ENCODE assay signal across 24 cellular contexts in genomic region chr16:82954224-82954929, GRCh38.
DNase-seq lines count a peak whose midpoint lies in the region; ATAC-seq, FAIRE-seq and TF ChIP-seq lines count a peak whose summit lies in the region.
"Had no signal": no experiment of that assay in that cellular context is flagged by ENCODE, and none has a peak within 500 bp of the region (broad histone marks: within the 10 kb centered on the region; RNA-seq: fewer than 3 reads in every experiment).

No MANE protein-coding gene starts in this region.

- H2AK9ac ChIP-seq in IMR-90 (replicated peaks; ENCODE audit: low read depth, low read length, poor library complexity), result no peak overlapping the region

- H3K18ac ChIP-seq in IMR-90 (ENCODE audit: low read depth, low read length), result no peak overlapping the region

- H3K27me3 ChIP-seq in IMR-90 (ENCODE audit: control insufficient read depth, insufficient read depth, low read length), result no peaks in the 10 kb centered on the region
- no peaks in the 10 kb centered on the region for H3K27me3 ChIP-seq in bronchial epithelial cell (ENCODE audit: control insufficient read depth, insufficient read depth, low read length)
- H3K27me3 ChIP-seq in right atrium auricular region, result no peaks in the 10 kb centered on the region
- H3K27me3 ChIP-seq: BE2C, dorsolateral prefrontal cortex, gastroesophageal sphincter had no signal

- H4K8ac ChIP-seq in IMR-90 (ENCODE audit: low read depth in 2 of 2, low read length in 2 of 2), result no peak overlapping the region; a peak in 2 of 4 replicates

- H3K4me1 ChIP-seq in IMR-90 (ENCODE audit: control insufficient read depth, insufficient read depth, low read length) (peaks cover 2% of the 10 kb centered on the region; the same call in 1 of the 2 replicates), right atrium auricular region (no peaks in the 10 kb centered on the region)
- H3K4me1 ChIP-seq: BE2C, gastroesophageal sphincter had no signal

- FAIRE-seq in bronchial epithelial cell (lab: Jason Lieb, UNC) (peak; percentile 36), GM19239 (lab: Jason Lieb, UNC) (no peak)
- FAIRE-seq: kidney, RCC 7860 had no signal

- POLR2A ChIA-PET in IMR-90 (lab: Charles Lee; ENCODE audit: unreplicated experiment), result no interaction called here

- TF ChIP-seq CTCF in IMR-90 (conservative IDR thresholded peaks at IDR 0.05; ENCODE audit: low read depth, low read length) (no peak), bronchial epithelial cell (IDR thresholded peaks at IDR 0.05; ENCODE audit: insufficient read depth, low read length, severe bottlenecking) (no peak), right atrium auricular region (IDR thresholded peaks at IDR 0.05) (no peak)

- H2BK5ac ChIP-seq in IMR-90 (ENCODE audit: low read depth, low read length, poor library complexity, severe bottlenecking), result no peak overlapping the region

- peak overlapping the region; percentile 82; the same call in 1 of the 2 replicates for H3K14ac ChIP-seq in IMR-90 (replicated peaks; ENCODE audit: low read depth, low read length)

- no peaks in the 10 kb centered on the region for H3K9me3 ChIP-seq in IMR-90 (ENCODE audit: control insufficient read depth, insufficient read depth, low read length)
- no peaks in the 10 kb centered on the region for H3K9me3 ChIP-seq in right atrium auricular region
- H3K9me3 ChIP-seq: BE2C, gastroesophageal sphincter had no signal

- no TSS peak for BruUV-seq in IMR-90 (replicated peaks; lab: Mats Ljungman, UMichigan)

- no peak for TF ChIP-seq POLR2A in IMR-90 (IDR thresholded peaks at IDR 0.05; ENCODE audit: low read depth, low read length)

- peak overlapping the region; percentile 57; the same call in 1 of the 3 replicates for H2BK15ac ChIP-seq in IMR-90 (ENCODE audit: low read depth, low read length)

- ATAC-seq in IMR-90 (ENCODE audit: low read depth) (peak; percentile 32; the same call in 1 of the 2 replicates), GM18861 (IDR thresholded peaks at IDR 0.05; ENCODE audit: unreplicated experiment) (no peak)
- ATAC-seq: gastroesophageal sphincter; stimulated activated naive B cell treated with anti-CD40 and anti-IgM and Interleukin-4, amounts not matched to agents 10 μg/mL and 1 μg/mL and 100 μg/mL, for 72 hours had no signal

- no peak overlapping the region for H4K5ac ChIP-seq in IMR-90 (ENCODE audit: low read depth, low read length)

- dilution Hi-C loops in IMR-90 (cut with HindIII; ENCODE audit: low sequenced_read_pairs, unreplicated experiment), result no loop called here

- no peak overlapping the region for H3K23ac ChIP-seq in IMR-90 (ENCODE audit: low read depth, low read length)

- H3K9me1 ChIP-seq in IMR-90 (ENCODE audit: insufficient read depth, low read length), result 0 out of 2 replicates have a peak, but pooled peaks cover 2% of the 10 kb centered on the region

- CTCF ChIA-PET in IMR-90 (lab: Yijun Ruan, JAX), result no interaction called here

- 80% methylated on average over 3 of the region's 8 CpGs; no CpG with 5 or more reads in 1 of the 2 experiments for WGBS in IMR-90 (ENCODE audit: extremely low coverage in 2 of 2, insufficient read length in 1 of 2), 2 experiments

- H3K27ac ChIP-seq in IMR-90 (ENCODE audit: insufficient read depth, low read length) (no peak overlapping the region), right atrium auricular region (no peak overlapping the region)
- H3K27ac ChIP-seq: dorsolateral prefrontal cortex, epithelial cell of prostate, gastroesophageal sphincter had no signal

- in situ Hi-C loops in IMR-90 (cut with MboI; ENCODE audit: low sequenced_read_pairs), result no loop called here

- H2AFZ ChIP-seq in IMR-90 (replicated peaks; ENCODE audit: low read length, poor library complexity), result no peak overlapping the region

- intact Hi-C loops in IMR-90 (cut with micrococcal nuclease), result loop anchor here (10.0 kb wide), 1 partner anchor 210 kb away; no protein-coding TSS in a partner anchor

- peak overlapping the region; percentile 55; the same call in 1 of the 2 replicates for H2BK120ac ChIP-seq in IMR-90 (ENCODE audit: low read depth, low read length)

- no peak for TF ChIP-seq RAD21 in IMR-90 (IDR thresholded peaks at IDR 0.05; ENCODE audit: low read length)

- H4K91ac ChIP-seq in IMR-90 (ENCODE audit: insufficient read depth, low read depth, low read length), result no peak overlapping the region

- no peak overlapping the region; the same call in 1 of the 2 replicates for H2BK20ac ChIP-seq in IMR-90 (ENCODE audit: low read depth, low read length)

- H3K4me2 ChIP-seq in IMR-90 (ENCODE audit: low read depth, low read length), result no peak overlapping the region

- H3K9ac ChIP-seq in IMR-90 (ENCODE audit: low read depth, low read length), result no peak overlapping the region

- H4K20me1 ChIP-seq in IMR-90 (ENCODE audit: insufficient read depth, low read length), result no peaks in the 10 kb centered on the region

- H3K79me1 ChIP-seq in IMR-90 (ENCODE audit: low read depth in 1 of 2, low read length in 2 of 2), result peaks cover 0 to 20% of the 10 kb centered on the region in 2 experiments; a peak in 1 of 4 replicates

- H3K4ac ChIP-seq in IMR-90 (ENCODE audit: low read depth, low read length), result peak overlapping the region; percentile 25; the same call in 1 of the 2 replicates

- H3K36me3 ChIP-seq in IMR-90 (ENCODE audit: control insufficient read depth, insufficient read depth, low read length), result no peaks in the 10 kb centered on the region
- no peaks in the 10 kb centered on the region for H3K36me3 ChIP-seq in bronchial epithelial cell (ENCODE audit: control insufficient read depth, insufficient read depth, low read length)
- H3K36me3 ChIP-seq in right atrium auricular region, result no peaks in the 10 kb centered on the region
- H3K36me3 ChIP-seq: BE2C, gastroesophageal sphincter had no signal

- H3K56ac ChIP-seq in IMR-90 (ENCODE audit: extremely low read depth, insufficient read depth, low read length), result no peak overlapping the region

- H3K4me3 ChIP-seq in IMR-90 (ENCODE audit: insufficient read depth, low read depth, low read length) (no peak overlapping the region), bronchial epithelial cell (ENCODE audit: low read depth, low read length) (no peak overlapping the region), right atrium auricular region (no peak overlapping the region)
- H3K4me3 ChIP-seq: dorsolateral prefrontal cortex, gastroesophageal sphincter, lung had no signal

- DNase-seq in EH (ENCODE audit: low read depth), result peak; percentile 71
- DNase-seq in IMR-90, result peak; percentile 70
- no peak for DNase-seq in bronchial epithelial cell (ENCODE audit: low read depth)
- peak; percentile 28 for DNase-seq in non-pigmented ciliary epithelial cell (ENCODE audit: low read depth)
- DNase-seq in GM19239 (ENCODE audit: insufficient read length, low spot score), result no peak
- DNase-seq in right atrium auricular region (ENCODE audit: low spot score), result no peak
- DNase-seq in NCI-H345 (lab: John Stamatoyannopoulos, UW), result no peak
- DNase-seq: activated B cell treated with CpG ODN at 0.5 μM for 24 hours; activated CD4-positive, alpha-beta T cell treated with anti-CD3 and anti-CD28 coated beads, Interleukin-2, amount 50 U/mL, for 4 hours; activated CD8-positive, alpha-beta memory T cell treated with anti-CD3 and anti-CD28 coated beads, Interleukin-2, amount 50 U/mL, for 4 hours; BE2C; caudate nucleus; dorsolateral prefrontal cortex; kidney; MM.1S; NCI-H1436; NCI-H510A treated with DMSO at 0.1 percent for 48 hours; stimulated activated CD4-positive, alpha-beta T cell treated with anti-CD3 and anti-CD28 coated beads, Interleukin-2, amount 100 ng/mL, for 48 hours; stimulated activated naive B cell treated with anti-CD40 and anti-IgM and Interleukin-4, amounts not matched to agents 10 μg/mL and 1 μg/mL and 100 μg/mL, for 72 hours had no signal

- H2AK5ac ChIP-seq in IMR-90 (ENCODE audit: low read depth, low read length), result peak overlapping the region; percentile 64

TF ChIP-seq in IMR-90, 13 proteins besides CTCF, POLR2A, EP300 and RAD21:
- peak; percentile 91 for TF ChIP-seq CEBPB (IDR thresholded peaks at IDR 0.05; ENCODE audit: low read depth, low read length)
- TF ChIP-seq CHD1 (IDR thresholded peaks at IDR 0.05; ENCODE audit: low read depth, low read length), result no peak

Comparison
In these comparisons a context has a peak if more than half of its experiments do, and no peak if none do; other contexts are left out.
1. DNase-seq: peak in EH (single experiment), IMR-90 (single experiment) and non-pigmented ciliary epithelial cell (single experiment); none in bronchial epithelial cell (single experiment), GM19239 (single experiment), right atrium auricular region (single experiment) and NCI-H345 (single experiment).